Comparison of ENCODE assay signal across 16 cellular contexts in the genomic region with DNA sequence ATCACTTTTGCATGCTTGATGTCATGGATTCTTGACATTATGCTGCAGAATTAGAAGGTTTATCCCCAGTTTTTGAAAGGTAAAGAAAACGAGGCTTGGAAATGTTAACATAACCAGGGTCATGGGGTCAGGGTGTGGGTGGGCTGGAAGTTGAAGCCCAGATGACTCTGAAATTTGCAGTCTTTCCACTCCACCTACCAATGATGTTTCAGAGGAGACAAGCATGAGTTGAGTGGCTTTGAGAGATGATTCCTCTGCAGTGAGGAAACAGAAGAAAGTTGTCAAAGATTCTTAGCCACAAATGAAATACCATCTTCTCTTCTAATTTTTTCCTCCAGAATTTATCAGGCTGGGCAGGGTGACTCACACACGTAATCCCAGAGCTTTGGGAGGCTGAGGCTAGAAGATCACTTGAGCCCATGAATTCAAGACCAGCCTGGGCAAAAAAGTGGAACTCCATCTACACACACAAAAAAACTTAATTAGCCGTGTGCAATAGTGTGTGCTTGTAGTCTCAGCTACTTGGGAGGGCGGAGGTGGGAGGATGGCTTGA.
A peak's percentile ranks its signal among the peaks of the same experiment; 100 is the strongest.
DNase-seq lines count a peak whose midpoint lies in the region; ATAC-seq, FAIRE-seq and TF ChIP-seq lines count a peak whose summit lies in the region.
"Had no signal": no experiment of that assay in that cellular context is flagged by ENCODE, and none has a peak within 500 bp of the region (broad histone marks: within the 10 kb centered on the region; RNA-seq: fewer than 3 reads in every experiment).

No MANE protein-coding gene starts in this region.

- TF ChIP-seq CTCF in astrocyte (IDR thresholded peaks at IDR 0.05; ENCODE audit: insufficient read depth, low read depth, low read length) (no peak), omental fat pad (IDR thresholded peaks at IDR 0.05) (no peak)

- no peak overlapping the region for H3K4me2 ChIP-seq in Karpas-422 (ENCODE audit: low read depth, low read length, poor library complexity, severe bottlenecking)
- peak overlapping the region; percentile 26 for H3K4me2 ChIP-seq in astrocyte (ENCODE audit: low read length)

- ATAC-seq in omental fat pad (ENCODE audit: low FRiP score), result peak; percentile 41
- ATAC-seq: Panc1 had no signal

- peaks cover 2% of the 10 kb centered on the region for H3K9me3 Mint-ChIP-seq in astrocyte (ENCODE audit: unreplicated experiment)

- no peak overlapping the region for H3K27ac Mint-ChIP-seq in astrocyte (ENCODE audit: unreplicated experiment)
- H3K27ac Mint-ChIP-seq: B cell; CD4-positive, CD25-positive, alpha-beta regulatory T cell had no signal

- no peaks in the 10 kb centered on the region for H3K36me3 Mint-ChIP-seq in astrocyte (ENCODE audit: low read depth, unreplicated experiment)
- H3K36me3 Mint-ChIP-seq: CD4-positive, CD25-positive, alpha-beta regulatory T cell had no signal

- H3K9me3 ChIP-seq in Karpas-422 (ENCODE audit: low read length) (no peaks in the 10 kb centered on the region), astrocyte (ENCODE audit: insufficient read depth, low read depth, low read length) (no peaks in the 10 kb centered on the region)
- H3K9me3 ChIP-seq: Caco-2, HAP-1 had no signal

- H3K4me3 ChIP-seq in Karpas-422 (ENCODE audit: low read length) (no peak overlapping the region), astrocyte (ENCODE audit: insufficient read depth, low read depth, low read length) (no peak overlapping the region)
- H3K4me3 ChIP-seq: HAP-1 had no signal

- H3K27me3 ChIP-seq in Karpas-422 (ENCODE audit: low read length) (no peaks in the 10 kb centered on the region), astrocyte (ENCODE audit: insufficient read depth, low read length) (no peaks in the 10 kb centered on the region)

- FAIRE-seq in astrocyte (lab: Jason Lieb, UNC), result no peak

- H3K36me3 ChIP-seq in Karpas-422 (ENCODE audit: insufficient read depth, low read length) (no peaks in the 10 kb centered on the region), astrocyte (ENCODE audit: insufficient read depth, low read length) (no peaks in the 10 kb centered on the region)
- H3K36me3 ChIP-seq: HAP-1 had no signal

- no peak overlapping the region for H3K27ac ChIP-seq in Karpas-422 (ENCODE audit: low read length)
- no peak overlapping the region for H3K27ac ChIP-seq in astrocyte (ENCODE audit: low read depth, low read length)

- H4K20me1 ChIP-seq in Karpas-422 (ENCODE audit: insufficient read depth, low read depth, low read length) (no peaks in the 10 kb centered on the region), astrocyte (ENCODE audit: insufficient read depth, low read length) (no peaks in the 10 kb centered on the region)

- H3K9ac ChIP-seq in Karpas-422 (ENCODE audit: low read length) (no peak overlapping the region), astrocyte (ENCODE audit: low read length) (no peak overlapping the region)

- H3K27me3 Mint-ChIP-seq in astrocyte (ENCODE audit: low read depth, unreplicated experiment), result peaks cover 6% of the 10 kb centered on the region
- H3K27me3 Mint-ChIP-seq: CD4-positive, CD25-positive, alpha-beta regulatory T cell had no signal

- no peaks in the 10 kb centered on the region for H3K4me1 Mint-ChIP-seq in astrocyte (ENCODE audit: low read depth, unreplicated experiment)
- H3K4me1 Mint-ChIP-seq: B cell; CD4-positive, CD25-positive, alpha-beta regulatory T cell had no signal

- H3K79me2 ChIP-seq in Karpas-422 (ENCODE audit: low read length) (no peaks in the 10 kb centered on the region), astrocyte (ENCODE audit: insufficient read depth, low read length) (no peaks in the 10 kb centered on the region)

- no peaks in the 10 kb centered on the region for H3K9me2 ChIP-seq in Karpas-422 (replicated peaks; ENCODE audit: insufficient read depth, low read length)

- no peak overlapping the region for H3K4me3 Mint-ChIP-seq in astrocyte (ENCODE audit: unreplicated experiment)
- H3K4me3 Mint-ChIP-seq: B cell; CD4-positive, CD25-positive, alpha-beta regulatory T cell had no signal

- H2AFZ ChIP-seq in Karpas-422 (ENCODE audit: low read length) (0 out of 2 replicates have a peak overlapping the region, but pooled peaks have one; percentile 43), astrocyte (ENCODE audit: low read depth, low read length) (no peak overlapping the region)

- DNase-seq in AG20443 (ENCODE audit: low spot score) (peak; percentile 49), Karpas-422 (no peak), astrocyte (ENCODE audit: low read depth) (peak; percentile 69), omental fat pad (ENCODE audit: low spot score) (no peak), NCI-H526 treated with DMSO at 0.1 percent for 48 hours (lab: John Stamatoyannopoulos, UW) (no peak), activated gamma-delta T cell (lab: John Stamatoyannopoulos, UW) (no peak), LoVo (ENCODE audit: low spot score) (no peak)
- DNase-seq: Caco-2; CD4-positive, CD25-positive, alpha-beta regulatory T cell; DMS153; EL; NCI-H2081; NCI-H510A treated with DMSO at 0.1 percent for 48 hours had no signal

- H3K4me1 ChIP-seq in Karpas-422 (ENCODE audit: low read length) (peaks cover 10% of the 10 kb centered on the region), astrocyte (ENCODE audit: insufficient read depth, low read length) (no peaks in the 10 kb centered on the region)
- H3K4me1 ChIP-seq: Caco-2, HAP-1 had no signal

Comparison
In these comparisons a context has a peak if more than half of its experiments do, and no peak if none do; other contexts are left out.
1. DNase-seq: peak in AG20443 (single experiment) and astrocyte (single experiment); none in Karpas-422 (single experiment), omental fat pad (single experiment), NCI-H526 treated with DMSO at 0.1 percent for 48 hours (single experiment), activated gamma-delta T cell (single experiment) and LoVo (single experiment).